Comparison of ENCODE assay signal across 8 cellular contexts in the genomic region with DNA sequence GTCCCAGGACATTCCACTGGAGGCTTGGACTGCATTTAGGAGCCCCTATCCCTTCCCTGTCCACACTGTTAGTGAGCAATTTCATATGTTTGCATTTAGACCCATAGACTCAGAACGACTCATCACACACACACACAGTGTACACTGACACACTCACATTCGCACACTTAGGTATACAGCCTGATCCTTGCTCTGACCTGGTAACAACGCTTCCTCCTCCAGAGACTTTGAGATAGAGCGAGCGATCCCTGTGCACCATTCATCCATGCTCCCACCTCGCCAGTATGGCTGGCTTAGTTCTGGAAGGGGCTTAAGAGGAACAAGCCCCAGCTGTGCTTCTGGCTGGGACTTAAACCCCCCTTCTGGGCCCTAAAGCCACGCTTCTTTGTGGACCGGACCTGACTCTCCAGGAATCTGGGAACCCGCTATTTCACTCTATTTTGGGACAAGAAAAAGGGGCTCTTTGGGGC. TPM values are rescaled to one million over a fixed set of nuclear protein-coding genes. Genes with fewer than 3 reads are reported as not detected.
DNase-seq lines count a peak whose midpoint lies in the region; FAIRE-seq and TF ChIP-seq lines count a peak whose summit lies in the region.
"Had no signal": no experiment of that assay in that cellular context is flagged by ENCODE, and none has a peak within 500 bp of the region (broad histone marks: within the 10 kb centered on the region; RNA-seq: fewer than 3 reads in every experiment).

No MANE protein-coding gene starts in this region.

- peaks cover 14% of the 10 kb centered on the region for H3K9me3 ChIP-seq in trophoblast cell (ENCODE audit: insufficient read depth, low read depth, low read length)

- H2AFZ ChIP-seq in trophoblast cell (ENCODE audit: insufficient read depth, low read length, poor library complexity), result no peak overlapping the region

- H3K14ac ChIP-seq in trophoblast cell (ENCODE audit: low read length), result no peak overlapping the region

- H3K79me1 ChIP-seq in trophoblast cell (ENCODE audit: low read length), result no peaks in the 10 kb centered on the region

- H2AK5ac ChIP-seq in trophoblast cell (ENCODE audit: low read length), result no peak overlapping the region

- peaks cover 85% of the 10 kb centered on the region for H3K27me3 Mint-ChIP-seq in dendritic cell treated with granulocyte-macrophage colony-stimulating factor and Interleukin-4, amounts not matched to agents 40 ng/mL and 50 ng/mL, for 4 days

- H3K36me3 Mint-ChIP-seq in dendritic cell treated with granulocyte-macrophage colony-stimulating factor and Interleukin-4, amounts not matched to agents 40 ng/mL and 50 ng/mL, for 4 days (ENCODE audit: low read depth), result no peaks in the 10 kb centered on the region

- peak; percentile 13 for FAIRE-seq in GM12891 (lab: Jason Lieb, UNC)
- FAIRE-seq: islet of Langerhans had no signal

- H3K4ac ChIP-seq in trophoblast cell (ENCODE audit: low read depth, low read length), result no peak overlapping the region

- peaks cover 78% of the 10 kb centered on the region for H3K27me3 ChIP-seq in trophoblast cell (ENCODE audit: insufficient read depth, low read length)

- no peak overlapping the region for H3K18ac ChIP-seq in trophoblast cell (ENCODE audit: low read length)

- H3K9ac ChIP-seq in trophoblast cell (ENCODE audit: low read length), result no peak overlapping the region

- H3K4me1 ChIP-seq in trophoblast cell (ENCODE audit: control insufficient read depth in 1 of 2, insufficient read depth in 2 of 2, low read length in 2 of 2), result peaks cover 16 to 20% of the 10 kb centered on the region in 2 experiments

- peaks cover 69% of the 10 kb centered on the region for H3K4me1 Mint-ChIP-seq in dendritic cell treated with granulocyte-macrophage colony-stimulating factor and Interleukin-4, amounts not matched to agents 40 ng/mL and 50 ng/mL, for 4 days (ENCODE audit: low read depth)

- H3K36me3 ChIP-seq in trophoblast cell (ENCODE audit: control insufficient read depth in 1 of 2, insufficient read depth in 2 of 2, low read length in 2 of 2), result no peaks in the 10 kb centered on the region

- DNase-seq in GM12891 (ENCODE audit: insufficient read length, low spot score) (no peak), NCI-H524 treated with DMSO at 0.1 percent for 48 hours (lab: John Stamatoyannopoulos, UW) (peak; percentile 29), trophoblast cell (no peak), G401 (ENCODE audit: low spot score) (no peak), ACHN (no peak)
- DNase-seq in central memory CD4-positive, alpha-beta T cell, result no peak

- H3K4me3 ChIP-seq in trophoblast cell (ENCODE audit: low read depth, low read length), result peak overlapping the region; percentile 49

- H3K9me3 Mint-ChIP-seq in dendritic cell treated with granulocyte-macrophage colony-stimulating factor and Interleukin-4, amounts not matched to agents 40 ng/mL and 50 ng/mL, for 4 days, result no peaks in the 10 kb centered on the region

- H3K27ac Mint-ChIP-seq in dendritic cell treated with granulocyte-macrophage colony-stimulating factor and Interleukin-4, amounts not matched to agents 40 ng/mL and 50 ng/mL, for 4 days, result no peak overlapping the region

- H2BK120ac ChIP-seq in trophoblast cell (ENCODE audit: insufficient read depth, low read length, poor library complexity), result no peak overlapping the region

- H4K8ac ChIP-seq in trophoblast cell (ENCODE audit: low read depth, low read length), result no peak overlapping the region

- no peak overlapping the region for H4K12ac ChIP-seq in trophoblast cell (ENCODE audit: low read depth, low read length)

- no peak overlapping the region for H3K27ac ChIP-seq in trophoblast cell (ENCODE audit: low read depth, low read length)

- peak overlapping the region; percentile 60 for H3K4me3 Mint-ChIP-seq in dendritic cell treated with granulocyte-macrophage colony-stimulating factor and Interleukin-4, amounts not matched to agents 40 ng/mL and 50 ng/mL, for 4 days

- in situ Hi-C loops in G401 (cut with HindIII; ENCODE audit: low sequenced_read_pairs) (no loop called here), ACHN (cut with HindIII; ENCODE audit: low pct_ligation_motif_present, low pct_unique_long_range_greater_than_20kb, low sequenced_read_pairs) (loop anchor here (25.0 kb wide), 1 partner anchor 387 kb away; no protein-coding TSS in a partner anchor)

- no peak overlapping the region for H2BK12ac ChIP-seq in trophoblast cell (ENCODE audit: low read length)

- H3K4me2 ChIP-seq in trophoblast cell (ENCODE audit: low read length), result peak overlapping the region; percentile 71

- H3K79me2 ChIP-seq in trophoblast cell (ENCODE audit: control insufficient read depth, insufficient read depth, low read length, poor library complexity), result no peaks in the 10 kb centered on the region

- H3K23ac ChIP-seq in trophoblast cell (ENCODE audit: low read length), result no peak overlapping the region

- no peak overlapping the region for H4K91ac ChIP-seq in trophoblast cell (ENCODE audit: low read depth, low read length)

- WGBS in trophoblast cell (ENCODE audit: extremely low coverage, insufficient coverage, insufficient read length), result no CpG with 5 or more reads among the region's 9 CpGs

- no peak overlapping the region for H2BK5ac ChIP-seq in trophoblast cell (ENCODE audit: low read depth, low read length, poor library complexity)

- TF ChIP-seq POLR2A in GM12891 (IDR thresholded peaks at IDR 0.05; ENCODE audit: low read depth, low read length), result no peak

- intact Hi-C loops in dendritic cell treated with granulocyte-macrophage colony-stimulating factor and Interleukin-4, amounts not matched to agents 40 ng/mL and 50 ng/mL, for 4 days (cut with micrococcal nuclease), result no loop called here

TF ChIP-seq in GM12891, 5 proteins besides CTCF, POLR2A, EP300 and RAD21:
- TF ChIP-seq SPI1 (IDR thresholded peaks at IDR 0.05; ENCODE audit: low read depth, low read length), result no peak
- no peak for TF ChIP-seq TAF1 (IDR thresholded peaks at IDR 0.05; ENCODE audit: low read depth, low read length)
- TF ChIP-seq PAX5 (IDR thresholded peaks at IDR 0.05; ENCODE audit: insufficient read depth, low read length, severe bottlenecking), result no peak
- TF ChIP-seq POU2F2 (IDR thresholded peaks at IDR 0.05; ENCODE audit: low read depth, low read length), result no peak
- no peak for TF ChIP-seq POLR2AphosphoS5 (IDR thresholded peaks at IDR 0.05; ENCODE audit: low read depth, low read length)

RNA-seq across cellular contexts. Expression of a gene that starts 0.9 kb away (rescaled TPM):
- polyA plus RNA-seq in GM12891 (2012; ENCODE audit: low read depth, missing spikeins), result not detected
- 0.82 and 1.00 TPM in 2 replicates for polyA plus RNA-seq in trophoblast cell (2013)
- 0.37 TPM in 1 of 2 replicates, not detected in the other for total RNA-seq in G401 (2014; rRNA removed; shearing (Covaris generic))

RNA-seq across cellular contexts. Expression of a gene that starts 15.8 kb away (rescaled TPM):
- not detected for polyA plus RNA-seq in GM12891 (2012; ENCODE audit: low read depth, missing spikeins)
- 1.5 and 2.2 TPM in 2 replicates for polyA plus RNA-seq in trophoblast cell (2013)
- total RNA-seq in G401 (2014; rRNA removed; shearing (Covaris generic)), result 9.3 and 11.6 TPM in 2 replicates

RNA-seq across cellular contexts. Expression of a gene that starts 26.7 kb away (rescaled TPM):
- not detected for polyA plus RNA-seq in GM12891 (2012; ENCODE audit: low read depth, missing spikeins)
- 1.5 and 2.1 TPM in 2 replicates for polyA plus RNA-seq in trophoblast cell (2013)
- total RNA-seq in G401 (2014; rRNA removed; shearing (Covaris generic)), result 10.3 and 23.0 TPM in 2 replicates

RNA-seq across cellular contexts. Expression of a gene that starts 35.5 kb away (rescaled TPM):
- not detected for polyA plus RNA-seq in GM12891 (2012; ENCODE audit: low read depth, missing spikeins)
- 1.2 and 1.5 TPM in 2 replicates for polyA plus RNA-seq in trophoblast cell (2013)
- total RNA-seq in G401 (2014; rRNA removed; shearing (Covaris generic)), result 66.5 and 71.2 TPM in 2 replicates

RNA-seq across cellular contexts. Expression of a gene that starts 41.8 kb away (rescaled TPM):
- polyA plus RNA-seq in GM12891 (2012; ENCODE audit: low read depth, missing spikeins), result not detected
- polyA plus RNA-seq in trophoblast cell (2013), result 0.78 and 0.81 TPM in 2 replicates
- not detected in 2 replicates for total RNA-seq in G401 (2014; rRNA removed; shearing (Covaris generic))
